In the genomic region with DNA sequence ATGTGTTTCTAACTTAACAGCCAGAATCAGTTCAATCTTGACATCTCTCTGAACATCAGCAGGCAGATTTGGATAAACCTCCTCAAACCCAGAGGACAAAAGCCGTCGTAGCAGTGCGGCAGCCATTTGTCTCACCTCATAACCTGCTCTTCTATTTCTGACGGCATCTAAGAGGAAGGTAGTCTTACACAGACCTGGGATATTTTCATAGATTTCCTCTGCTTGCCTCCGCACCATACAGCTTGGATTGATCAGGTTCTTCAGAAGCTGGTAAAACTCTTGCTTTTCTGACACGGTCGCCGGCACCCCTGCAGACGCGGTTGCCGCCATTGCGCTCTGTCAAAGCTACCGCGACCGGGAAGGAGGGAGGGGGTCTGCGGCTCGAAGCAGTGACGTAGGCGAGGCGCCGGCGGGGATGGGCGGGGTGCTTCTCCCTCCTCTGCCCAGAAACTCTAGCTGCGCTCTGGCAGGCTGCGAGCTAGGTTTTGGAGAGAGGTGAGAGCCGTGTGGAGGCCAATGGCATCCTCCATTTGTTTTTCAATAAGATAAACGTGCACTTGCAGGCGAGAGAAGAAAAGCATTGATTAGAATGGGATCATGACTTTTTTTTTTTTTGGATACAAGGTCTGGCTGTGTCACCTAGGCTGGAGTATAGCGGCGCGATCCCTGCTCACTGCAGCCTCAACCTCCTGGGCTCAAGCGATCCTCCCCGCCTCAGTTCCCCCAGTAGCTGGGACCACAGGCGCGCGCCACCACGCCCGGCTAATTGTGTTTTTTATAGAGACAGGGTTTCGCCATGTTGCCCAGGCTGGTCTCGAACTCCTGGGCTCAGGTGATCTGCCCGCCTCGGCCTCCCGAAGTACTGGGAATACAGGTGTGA, we compare ENCODE assay signal across 8 cellular contexts.
A peak's percentile ranks its signal among the peaks of the same experiment; 100 is the strongest.
DNase-seq lines count a peak whose midpoint lies in the region; ATAC-seq and TF ChIP-seq lines count a peak whose summit lies in the region.

A gene (minus strand): TSS at position 347 of the 880 bp plus-strand sequence. CDS start 17 bp downstream, at position 330.

- peaks cover 49% of the 10 kb centered on the region for H3K79me2 ChIP-seq in OCI-LY3 (ENCODE audit: low read length)

- H3K27ac ChIP-seq in HUES48 (ENCODE audit: low read depth, low read length): peak within 1 kb of the TSS; percentile 88
- H3K27ac ChIP-seq in OCI-LY3 (ENCODE audit: low read length): peak within 1 kb of the TSS; percentile 35

- peak within 1 kb of the TSS; percentile 96 for H2AFZ ChIP-seq in OCI-LY3 (ENCODE audit: low read depth, low read length)

- peaks cover 9% of the 10 kb centered on the region; the same call in 1 of the 2 replicates for H3K4me1 ChIP-seq in HUES48 (ENCODE audit: control insufficient read depth, insufficient read depth, low read length)
- peaks cover 12% of the 10 kb centered on the region for H3K4me1 ChIP-seq in OCI-LY3 (ENCODE audit: low read length)

- H3K9ac ChIP-seq in HUES48 (ENCODE audit: low read depth, low read length): peak within 1 kb of the TSS; percentile 94
- H3K9ac ChIP-seq in OCI-LY3 (ENCODE audit: low read length): peak within 1 kb of the TSS; percentile 77

- H3K4me3 ChIP-seq in HUES48 (ENCODE audit: low read depth, low read length): peak within 1 kb of the TSS; percentile 99
- peak within 1 kb of the TSS; percentile 91 for H3K4me3 ChIP-seq in OCI-LY3 (ENCODE audit: low read length)

- H3K9me3 ChIP-seq in HUES48 (ENCODE audit: control insufficient read depth, insufficient read depth, low read length): no peaks in the 10 kb centered on the region
- H3K9me3 ChIP-seq in OCI-LY3 (ENCODE audit: insufficient read depth, low read length): no peaks in the 10 kb centered on the region

- H3K27me3 ChIP-seq in HUES48 (ENCODE audit: control insufficient read depth, insufficient read depth, low read length): no peaks in the 10 kb centered on the region
- no peaks in the 10 kb centered on the region for H3K27me3 ChIP-seq in OCI-LY3 (ENCODE audit: low read depth, low read length)

- peaks cover 22% of the 10 kb centered on the region for H3K36me3 ChIP-seq in HUES48 (ENCODE audit: control insufficient read depth, insufficient read depth, low read length)
- H3K36me3 ChIP-seq in OCI-LY3 (replicated peaks; ENCODE audit: low read depth, low read length): peaks cover 14% of the 10 kb centered on the region

- H4K20me1 ChIP-seq in OCI-LY3 (ENCODE audit: insufficient read depth, low read length): no peaks in the 10 kb centered on the region

- TF ChIP-seq CTCF in OCI-LY3 (IDR thresholded peaks at IDR 0.05; ENCODE audit: low read depth, low read length): no peak

- H3K4me2 ChIP-seq in OCI-LY3 (ENCODE audit: low read length): peak within 1 kb of the TSS; percentile 94

- peak; percentile 98 for ATAC-seq in GM21423 (IDR thresholded peaks at IDR 0.05; ENCODE audit: unreplicated experiment)

- DNase-seq in D341Med (ENCODE audit: low spot score): peak; percentile 93
- peak; percentile 86 for DNase-seq in activated T-cell treated with anti-CD3 and anti-CD28 coated beads for 24 hours (ENCODE audit: low read depth)
- peak; percentile 86 for DNase-seq in epidermal melanocyte (ENCODE audit: insufficient read length, low spot score)
- peak; percentile 77 for DNase-seq in middle frontal gyrus (ENCODE audit: extremely low spot score, low spot score)
- DNase-seq in stimulated activated CD8-positive, alpha-beta memory T cell treated with anti-CD3 and anti-CD28 coated beads, Interleukin-2, amount 100 ng/mL, for 48 hours (ENCODE audit: low read depth in 2 of 2): peak; percentile 83 to 85

Comparison
In these comparisons a context has a peak if more than half of its experiments do, and no peak if none do; other contexts are left out.
1. Peak in every context shown above with its lines: DNase-seq, ATAC-seq, H3K4me3 ChIP-seq and H3K27ac ChIP-seq.